Comparison of ENCODE assay signal across 12 cellular contexts in genomic region chr6:7697432-7697819, GRCh38.
DNase-seq lines count a peak whose midpoint lies in the region; ATAC-seq and TF ChIP-seq lines count a peak whose summit lies in the region.
"Had no signal": no experiment of that assay in that cellular context is flagged by ENCODE, and none has a peak within 500 bp of the region (broad histone marks: within the 10 kb centered on the region; RNA-seq: fewer than 3 reads in every experiment).

No MANE protein-coding gene starts in this region.

- no peaks in the 10 kb centered on the region for H3K27me3 ChIP-seq in RWPE2 (ENCODE audit: insufficient read depth, poor library complexity, severe bottlenecking)
- H3K27me3 ChIP-seq: pancreas had no signal

- peaks cover 26% of the 10 kb centered on the region for H3K4me1 ChIP-seq in RWPE2 (ENCODE audit: insufficient read depth, poor library complexity, severe bottlenecking)
- H3K4me1 ChIP-seq: pancreas had no signal

- H3K27me3 Mint-ChIP-seq in activated T-cell treated with anti-CD3 and anti-CD28 coated beads, Interleukin-2, amount 50 U/mL, for 24 hours, result peaks cover 24% of the 10 kb centered on the region
- H3K27me3 Mint-ChIP-seq in stimulated activated naive B cell treated with anti-CD40 and anti-IgM and Interleukin-4, amounts not matched to agents 10 μg/mL and 1 μg/mL and 100 μg/mL, for 72 hours, result peaks cover 4 to 16% of the 10 kb centered on the region in 2 donors

- H3K27ac ChIP-seq in RWPE2 (ENCODE audit: poor library complexity, severe bottlenecking), result peak overlapping the region; percentile 82

- TF ChIP-seq CTCF in RWPE2 (IDR thresholded peaks at IDR 0.05; ENCODE audit: poor library complexity, severe bottlenecking), result no peak
- TF ChIP-seq CTCF in epithelial cell of esophagus (IDR thresholded peaks at IDR 0.05; ENCODE audit: insufficient read depth, low read depth, low read length, missing control alignments), result no peak

- H3K4me1 Mint-ChIP-seq in activated T-cell treated with anti-CD3 and anti-CD28 coated beads, Interleukin-2, amount 50 U/mL, for 24 hours (ENCODE audit: low read depth), result peaks cover 14% of the 10 kb centered on the region
- H3K4me1 Mint-ChIP-seq in stimulated activated naive B cell treated with anti-CD40 and anti-IgM and Interleukin-4, amounts not matched to agents 10 μg/mL and 1 μg/mL and 100 μg/mL, for 72 hours, result peaks cover 9 to 16% of the 10 kb centered on the region in 2 donors

- H3K9me3 Mint-ChIP-seq in activated T-cell treated with anti-CD3 and anti-CD28 coated beads, Interleukin-2, amount 50 U/mL, for 24 hours, result no peaks in the 10 kb centered on the region
- no peaks in the 10 kb centered on the region for H3K9me3 Mint-ChIP-seq in stimulated activated naive B cell treated with anti-CD40 and anti-IgM and Interleukin-4, amounts not matched to agents 10 μg/mL and 1 μg/mL and 100 μg/mL, for 72 hours
- H3K9me3 Mint-ChIP-seq: activated T-cell treated with anti-CD3 and anti-CD28 coated beads, Interleukin-2, amount 50 U/mL, for 4 hours had no signal

- no peak overlapping the region for H3K4me3 Mint-ChIP-seq in activated T-cell treated with anti-CD3 and anti-CD28 coated beads, Interleukin-2, amount 50 U/mL, for 24 hours
- H3K4me3 Mint-ChIP-seq in stimulated activated naive B cell treated with anti-CD40 and anti-IgM and Interleukin-4, amounts not matched to agents 10 μg/mL and 1 μg/mL and 100 μg/mL, for 72 hours, result peak overlapping the region in 1 of 2 donors; percentile 36
- H3K4me3 Mint-ChIP-seq: activated T-cell treated with anti-CD3 and anti-CD28 coated beads, Interleukin-2, amount 50 U/mL, for 4 hours had no signal

- no peak for DNase-seq in activated T-cell treated with anti-CD3 and anti-CD28 coated beads, Interleukin-2, amount 50 U/mL, for 24 hours
- no peak for DNase-seq in activated T-cell treated with anti-CD3 and anti-CD28 coated beads, Interleukin-2, amount 50 U/mL, for 48 hours
- DNase-seq in RWPE2 (ENCODE audit: low spot score) (no peak), epithelial cell of esophagus (ENCODE audit: low read depth) (peak; percentile 36), MV-4-11 (lab: John Stamatoyannopoulos, UW) (no peak), LoVo (ENCODE audit: low spot score) (no peak)
- no peak for DNase-seq in stimulated activated naive B cell treated with anti-CD40 and anti-IgM and Interleukin-4, amounts not matched to agents 10 μg/mL and 1 μg/mL and 100 μg/mL, for 72 hours
- DNase-seq in stimulated activated CD4-positive, alpha-beta T cell treated with anti-CD3 and anti-CD28 coated beads, Interleukin-15, amount 100 ng/mL, for 24 hours, result no peak
- DNase-seq: activated T-cell treated with anti-CD3 and anti-CD28 coated beads, Interleukin-2, amount 50 U/mL, for 4 hours; caudate nucleus; NCI-H187 had no signal

- H3K36me3 ChIP-seq in RWPE2 (ENCODE audit: low read depth), result no peaks in the 10 kb centered on the region
- H3K36me3 ChIP-seq: pancreas had no signal

- H3K4me3 ChIP-seq in RWPE2 (ENCODE audit: severe bottlenecking), result no peak overlapping the region
- no peak overlapping the region for H3K4me3 ChIP-seq in epithelial cell of esophagus (ENCODE audit: low read length)
- H3K4me3 ChIP-seq: pancreas had no signal

- peak overlapping the region; percentile 76 for H3K27ac Mint-ChIP-seq in activated T-cell treated with anti-CD3 and anti-CD28 coated beads, Interleukin-2, amount 50 U/mL, for 24 hours
- H3K27ac Mint-ChIP-seq in stimulated activated naive B cell treated with anti-CD40 and anti-IgM and Interleukin-4, amounts not matched to agents 10 μg/mL and 1 μg/mL and 100 μg/mL, for 72 hours, result peak overlapping the region; percentile 37

- H3K9me3 ChIP-seq in RWPE2 (ENCODE audit: severe bottlenecking), result no peaks in the 10 kb centered on the region
- H3K9me3 ChIP-seq: pancreas had no signal

- no peaks in the 10 kb centered on the region for H3K36me3 Mint-ChIP-seq in activated T-cell treated with anti-CD3 and anti-CD28 coated beads, Interleukin-2, amount 50 U/mL, for 24 hours (ENCODE audit: low read depth)
- H3K36me3 Mint-ChIP-seq in stimulated activated naive B cell treated with anti-CD40 and anti-IgM and Interleukin-4, amounts not matched to agents 10 μg/mL and 1 μg/mL and 100 μg/mL, for 72 hours, result no peaks in the 10 kb centered on the region

- no peak for ATAC-seq in RWPE2 (ENCODE audit: low read depth)
- peak; percentile 33 to 35 for ATAC-seq in stimulated activated naive B cell treated with anti-CD40 and anti-IgM and Interleukin-4, amounts not matched to agents 10 μg/mL and 1 μg/mL and 100 μg/mL, for 72 hours (replicated peaks)
